24 cellular contexts compared by ENCODE assay signal in genomic region chr2:62928015-62928414, GRCh38.
"Had no signal": no experiment of that assay in that cellular context is flagged by ENCODE, and none has a peak within 500 bp of the region (broad histone marks: within the 10 kb centered on the region; RNA-seq: fewer than 3 reads in every experiment).

No MANE protein-coding gene starts in this region.

- H3K27me3 ChIP-seq: breast epithelium, heart right ventricle, tibial artery had no signal

- H3K9me3 ChIP-seq: breast epithelium, prostate gland, tibial artery had no signal

- H3K4me3 Mint-ChIP-seq: activated naive CD4-positive, alpha-beta T cell treated with anti-CD3 and anti-CD28 coated beads for 36 hours; activated naive CD8-positive, alpha-beta T cell treated with anti-CD3 and anti-CD28 coated beads, Interleukin-2, amount 10 ng/mL, durations not matched to agents 7 days and 5 days; activated T-cell treated with anti-CD3 and anti-CD28 coated beads, Interleukin-2, amount 50 U/mL, for 72 hours; central memory CD8-positive, alpha-beta T cell; effector memory CD8-positive, alpha-beta T cell; memory B cell; stimulated activated naive CD8-positive, alpha-beta T cell treated with anti-CD3 and anti-CD28 coated beads, Interleukin-15, amount 100 ng/mL, for 72 hours; T-helper 17 cell had no signal

- H3K4me3 ChIP-seq: breast epithelium, heart right ventricle, prostate gland, tibial artery had no signal

- H3K4me1 Mint-ChIP-seq: activated naive CD8-positive, alpha-beta T cell treated with anti-CD3 and anti-CD28 coated beads, Interleukin-2, amount 10 ng/mL, durations not matched to agents 7 days and 5 days; central memory CD8-positive, alpha-beta T cell; memory B cell; stimulated activated naive CD8-positive, alpha-beta T cell treated with anti-CD3 and anti-CD28 coated beads, Interleukin-15, amount 100 ng/mL, for 72 hours; T-helper 17 cell had no signal

- DNase-seq: activated CD4-positive, alpha-beta T cell treated with anti-CD3 and anti-CD28 coated beads for 4 hours; activated CD4-positive, alpha-beta T cell treated with anti-CD3 and anti-CD28 coated beads, Interleukin-2, amount 50 U/mL, for 48 hours; activated CD4-positive, CD25-positive, alpha-beta regulatory T cell; activated effector memory CD4-positive, alpha-beta T cell treated with Interleukin-2 at 50 U/mL for 16 hours; activated naive CD4-positive, alpha-beta T cell treated with anti-CD3 and anti-CD28 coated beads for 36 hours; activated naive CD8-positive, alpha-beta T cell treated with anti-CD3 and anti-CD28 coated beads, Interleukin-2, amount 10 ng/mL, durations not matched to agents 7 days and 5 days; activated T-cell treated with anti-CD3 and anti-CD28 coated beads, Interleukin-2, amount 50 U/mL, for 72 hours; amniotic stem cell; effector memory CD8-positive, alpha-beta T cell; heart right ventricle; left colon; occipital lobe; stimulated activated CD4-positive, alpha-beta T cell treated with anti-CD3 and anti-CD28 coated beads, Interleukin-12 subunit alpha, Interleukin-12 subunit beta, amount 100 ng/mL, for 4 hours; stimulated activated CD4-positive, alpha-beta T cell treated with anti-CD3 and anti-CD28 coated beads, Interleukin-4, amount 100 ng/mL, for 4 hours; stimulated activated naive CD8-positive, alpha-beta T cell treated with anti-CD3 and anti-CD28 coated beads, Interleukin-15, amount 100 ng/mL, for 72 hours; T-helper 17 cell; tibial artery had no signal

- ATAC-seq: activated T-cell treated with anti-CD3 and anti-CD28 coated beads, Interleukin-2, amount 50 U/mL, for 72 hours; effector memory CD8-positive, alpha-beta T cell; heart right ventricle; left colon; stimulated activated naive CD8-positive, alpha-beta T cell treated with anti-CD3 and anti-CD28 coated beads, Interleukin-15, amount 100 ng/mL, for 72 hours; T-helper 17 cell had no signal

- H3K4me1 ChIP-seq: breast epithelium, heart right ventricle, prostate gland, tibial artery had no signal

- H3K27ac Mint-ChIP-seq: activated naive CD4-positive, alpha-beta T cell treated with anti-CD3 and anti-CD28 coated beads for 36 hours; activated naive CD8-positive, alpha-beta T cell treated with anti-CD3 and anti-CD28 coated beads, Interleukin-2, amount 10 ng/mL, durations not matched to agents 7 days and 5 days; activated T-cell treated with anti-CD3 and anti-CD28 coated beads, Interleukin-2, amount 50 U/mL, for 72 hours; effector memory CD8-positive, alpha-beta T cell; memory B cell; stimulated activated naive CD8-positive, alpha-beta T cell treated with anti-CD3 and anti-CD28 coated beads, Interleukin-15, amount 100 ng/mL, for 72 hours; T-helper 17 cell had no signal

- H3K27ac ChIP-seq: breast epithelium, epithelial cell of prostate, heart right ventricle, prostate gland, tibial artery had no signal

- H3K27me3 Mint-ChIP-seq: activated naive CD8-positive, alpha-beta T cell treated with anti-CD3 and anti-CD28 coated beads, Interleukin-2, amount 10 ng/mL, durations not matched to agents 7 days and 5 days; central memory CD8-positive, alpha-beta T cell; effector memory CD8-positive, alpha-beta T cell; memory B cell; stimulated activated naive CD8-positive, alpha-beta T cell treated with anti-CD3 and anti-CD28 coated beads, Interleukin-15, amount 100 ng/mL, for 72 hours; T-helper 17 cell had no signal

- H3K36me3 ChIP-seq: breast epithelium, prostate gland had no signal

- FAIRE-seq: colon, keratinocyte had no signal
